Comparison of ENCODE assay signal across 8 cellular contexts in genomic region chr16:28879261-28879840, GRCh38. TPM values are rescaled to one million over a fixed set of nuclear protein-coding genes. Genes with fewer than 3 reads are reported as not detected.
DNase-seq lines count a peak whose midpoint lies in the region; ATAC-seq and TF ChIP-seq lines count a peak whose summit lies in the region.

No MANE protein-coding gene starts in this region.

- H2BK120ac ChIP-seq in IMR-90 (ENCODE audit: low read depth, low read length) = peak overlapping the region; percentile 4; the same call in 1 of the 2 replicates

- peaks cover 7% of the 10 kb centered on the region; the same call in 1 of the 2 replicates for H3K9me1 ChIP-seq in IMR-90 (ENCODE audit: insufficient read depth, low read length)

- no peaks in the 10 kb centered on the region for H3K9me3 ChIP-seq in IMR-90 (ENCODE audit: control insufficient read depth, insufficient read depth, low read length)
- no peaks in the 10 kb centered on the region for H3K9me3 ChIP-seq in mucosa of rectum (ENCODE audit: control insufficient read depth in 2 of 2, low read length in 2 of 2)

- H2BK20ac ChIP-seq in IMR-90 (ENCODE audit: low read depth, low read length) = no peak overlapping the region

- CTCF ChIA-PET in IMR-90 (lab: Yijun Ruan, JAX) = no interaction called here

- no TSS peak for BruUV-seq in IMR-90 (replicated peaks; lab: Mats Ljungman, UMichigan)

- H3K9me3 Mint-ChIP-seq in chondrocyte (ENCODE audit: low read depth) = no peaks in the 10 kb centered on the region

- peak overlapping the region; percentile 18 for H3K4ac ChIP-seq in IMR-90 (ENCODE audit: low read depth, low read length)

- H3K4me3 ChIP-seq in AG10803 (ENCODE audit: low read length) (peak overlapping the region; percentile 77), IMR-90 (ENCODE audit: insufficient read depth, low read depth, low read length) (peak overlapping the region; percentile 71), mucosa of rectum (ENCODE audit: low read length in 2 of 2) (peak overlapping the region; percentile 66 to 83)

- H3K4me1 Mint-ChIP-seq in chondrocyte (ENCODE audit: low read depth) = peaks cover 6% of the 10 kb centered on the region

- no peak for TF ChIP-seq POLR2A in IMR-90 (IDR thresholded peaks at IDR 0.05; ENCODE audit: low read depth, low read length)

- H3K9ac ChIP-seq in IMR-90 (ENCODE audit: low read depth, low read length) = peak overlapping the region; percentile 67
- H3K9ac ChIP-seq in mucosa of rectum (ENCODE audit: low read depth in 1 of 2, low read length in 2 of 2) = peak overlapping the region; percentile 69 to 70

- no peak overlapping the region for H4K5ac ChIP-seq in IMR-90 (ENCODE audit: low read depth, low read length)

- no peaks in the 10 kb centered on the region for H3K27me3 Mint-ChIP-seq in chondrocyte (ENCODE audit: low read depth)

- no peak overlapping the region for H2BK5ac ChIP-seq in IMR-90 (ENCODE audit: low read depth, low read length, poor library complexity, severe bottlenecking)

- H3K36me3 ChIP-seq in IMR-90 (ENCODE audit: control insufficient read depth, insufficient read depth, low read length) (peaks cover 3% of the 10 kb centered on the region; the same call in 1 of the 2 replicates), mucosa of rectum (ENCODE audit: control insufficient read depth in 2 of 2, insufficient read depth in 2 of 2, low read length in 2 of 2) (peaks cover 0 to 1% of the 10 kb centered on the region in 2 donors)

- H3K79me1 ChIP-seq in IMR-90 (ENCODE audit: low read depth in 1 of 2, low read length in 2 of 2) = peaks cover 4 to 13% of the 10 kb centered on the region in 2 experiments; a peak in 2 of 4 replicates

- H4K8ac ChIP-seq in IMR-90 (ENCODE audit: low read depth in 2 of 2, low read length in 2 of 2) = peak overlapping the region; percentile 79 to 83

- intact Hi-C loops in IMR-90 (cut with micrococcal nuclease) = no loop called here

- WGBS in IMR-90 (ENCODE audit: extremely low coverage in 2 of 2, insufficient read length in 1 of 2), 2 experiments = 0% methylated on average over 2 of the region's 27 CpGs; no CpG with 5 or more reads in 1 of the 2 experiments

- H2AK5ac ChIP-seq in IMR-90 (ENCODE audit: low read depth, low read length) = peak overlapping the region; percentile 25; the same call in 1 of the 2 replicates

- peak overlapping the region; percentile 51 for H3K27ac Mint-ChIP-seq in chondrocyte (ENCODE audit: unreplicated experiment)

- no peaks in the 10 kb centered on the region for H4K20me1 ChIP-seq in IMR-90 (ENCODE audit: insufficient read depth, low read length)

- H4K91ac ChIP-seq in IMR-90 (ENCODE audit: insufficient read depth, low read depth, low read length) = peak overlapping the region; percentile 66; the same call in 1 of the 2 replicates

- TF ChIP-seq CTCF in AG10803 (conservative IDR thresholded peaks at IDR 0.05; ENCODE audit: low read length) (no peak; the same call in 1 of the 2 replicates), IMR-90 (conservative IDR thresholded peaks at IDR 0.05; ENCODE audit: low read depth, low read length) (no peak), chondrocyte (IDR thresholded peaks at IDR 0.05) (no peak)

- peak overlapping the region; percentile 82; the same call in 1 of the 2 replicates for H3K56ac ChIP-seq in IMR-90 (ENCODE audit: extremely low read depth, insufficient read depth, low read length)

- dilution Hi-C loops in IMR-90 (cut with HindIII; ENCODE audit: low sequenced_read_pairs, unreplicated experiment) = no loop called here

- TF ChIP-seq RAD21 in IMR-90 (IDR thresholded peaks at IDR 0.05; ENCODE audit: low read length) = no peak

- H2BK15ac ChIP-seq in IMR-90 (ENCODE audit: low read depth, low read length) = no peak overlapping the region

- ATAC-seq in GM19372 (IDR thresholded peaks at IDR 0.05; ENCODE audit: low read depth, unreplicated experiment) = peak; percentile 19
- peak; percentile 78 for ATAC-seq in IMR-90 (ENCODE audit: low read depth)

- DNase-seq in AG10803 (ENCODE audit: low read depth) (no peak), IMR-90 (no peak), chondrocyte (ENCODE audit: low spot score) (no peak), mesenteric fat pad (ENCODE audit: low spot score) (no peak), HT-29 (ENCODE audit: low spot score) (no peak), GM03348 (ENCODE audit: low spot score) (no peak)

- H2AK9ac ChIP-seq in IMR-90 (replicated peaks; ENCODE audit: low read depth, low read length, poor library complexity) = peak overlapping the region; percentile 98

- H3K4me3 Mint-ChIP-seq in chondrocyte (ENCODE audit: unreplicated experiment) = peak overlapping the region; percentile 82

- in situ Hi-C loops in IMR-90 (cut with MboI; ENCODE audit: low sequenced_read_pairs) = loop anchor here (5.0 kb wide), 1 partner anchor 43 kb away; no protein-coding TSS in a partner anchor

- H3K18ac ChIP-seq in IMR-90 (ENCODE audit: low read depth, low read length) = no peak overlapping the region

- H3K4me2 ChIP-seq in IMR-90 (ENCODE audit: low read depth, low read length) = peak overlapping the region; percentile 89

- H3K27me3 ChIP-seq in IMR-90 (ENCODE audit: control insufficient read depth, insufficient read depth, low read length) (no peaks in the 10 kb centered on the region), mucosa of rectum (ENCODE audit: control insufficient read depth in 2 of 2, insufficient read depth in 2 of 2, low read length in 2 of 2) (peaks cover 0 to 2% of the 10 kb centered on the region in 2 donors)

- H3K4me1 ChIP-seq in IMR-90 (ENCODE audit: control insufficient read depth, insufficient read depth, low read length) (peaks cover 7% of the 10 kb centered on the region; the same call in 1 of the 2 replicates), mucosa of rectum (ENCODE audit: control insufficient read depth in 2 of 2, insufficient read depth in 2 of 2, low read length in 2 of 2) (peaks cover 8 to 9% of the 10 kb centered on the region in 2 donors)

- peak overlapping the region; percentile 95 for H2AFZ ChIP-seq in IMR-90 (replicated peaks; ENCODE audit: low read length, poor library complexity)

- H3K36me3 Mint-ChIP-seq in chondrocyte (ENCODE audit: low read depth) = no peaks in the 10 kb centered on the region

- POLR2A ChIA-PET in IMR-90 (lab: Charles Lee; ENCODE audit: unreplicated experiment) = no interaction called here

- peak overlapping the region; percentile 85 for H3K14ac ChIP-seq in IMR-90 (replicated peaks; ENCODE audit: low read depth, low read length)

- H3K27ac ChIP-seq in IMR-90 (ENCODE audit: insufficient read depth, low read length) (peak overlapping the region; percentile 28; the same call in 1 of the 2 replicates), mucosa of rectum (ENCODE audit: low read depth in 2 of 2, low read length in 2 of 2) (no peak overlapping the region)

- H3K23ac ChIP-seq in IMR-90 (ENCODE audit: low read depth, low read length) = peak overlapping the region; percentile 88

TF ChIP-seq in IMR-90, 13 proteins besides CTCF, POLR2A, EP300 and RAD21 (continues in another document):
- TF ChIP-seq ELK1 (IDR thresholded peaks at IDR 0.05; ENCODE audit: borderline replicate concordance, low read depth, low read length) = no peak
- TF ChIP-seq SMC3 (IDR thresholded peaks at IDR 0.05; ENCODE audit: low read depth, low read length) = no peak
- TF ChIP-seq RCOR1 (IDR thresholded peaks at IDR 0.05; ENCODE audit: insufficient replicate concordance, low read length) = no peak
- no peak for TF ChIP-seq MXI1 (IDR thresholded peaks at IDR 0.05; ENCODE audit: borderline replicate concordance, low read depth, low read length)

RNA-seq across cellular contexts. Expression of gene ATP2A1, which starts 1.1 kb away (rescaled TPM):
- under 0.01 TPM in 1 of 2 replicates, not detected in the other for total RNA-seq in IMR-90 (2012; rRNA removed)
- polyA plus RNA-seq in IMR-90 (2012; rRNA removed) = 0.56 and 0.63 TPM in 2 replicates
- 0.35 and 0.36 TPM in 2 replicates for polyA plus RNA-seq in IMR-90 (2012; cell fraction: cytosol; rRNA removed)
- polyA plus RNA-seq in IMR-90 (2012; cell fraction: nucleus; rRNA removed; ENCODE audit: low replicate concordance) = 6.0 and 9.8 TPM in 2 replicates
- total RNA-seq in chondrocyte = 0.31 to 1.8 TPM (median 0.42 TPM) in 3 replicates
- total RNA-seq in mesenteric fat pad = 0.48 TPM
- 0.83 and 2.6 TPM in 2 replicates for total RNA-seq in HT-29 (2014; rRNA removed; shearing (Covaris generic))

RNA-seq across cellular contexts. Expression of gene SH2B1, which starts 15.7 kb away (rescaled TPM):
- total RNA-seq in IMR-90 (2012; rRNA removed) = 3.9 and 4.7 TPM in 2 replicates
- polyA plus RNA-seq in IMR-90 (2012; rRNA removed) = 38.6 and 39.9 TPM in 2 replicates
- polyA plus RNA-seq in IMR-90 (2012; cell fraction: cytosol; rRNA removed) = 21.8 and 35.0 TPM in 2 replicates
- polyA plus RNA-seq in IMR-90 (2012; cell fraction: nucleus; rRNA removed; ENCODE audit: low replicate concordance) = 206 and 313 TPM in 2 replicates
- 36.4 to 48.1 TPM (median 38.1 TPM) in 3 replicates for total RNA-seq in chondrocyte
- 32.5 TPM for total RNA-seq in mesenteric fat pad
- 38.9 and 50.2 TPM in 2 replicates for total RNA-seq in HT-29 (2014; rRNA removed; shearing (Covaris generic))

RNA-seq across cellular contexts. Expression of gene TUFM, which starts 33.2 kb away (rescaled TPM):
- total RNA-seq in IMR-90 (2012; rRNA removed) (80.3 and 88.0 TPM in 2 replicates), chondrocyte (91.1 to 120 TPM (median 95.0 TPM) in 3 replicates), mesenteric fat pad (113 TPM)
- polyA plus RNA-seq in IMR-90 (2012; rRNA removed) = 126 and 131 TPM in 2 replicates
- 136 and 158 TPM in 2 replicates for polyA plus RNA-seq in IMR-90 (2012; cell fraction: cytosol; rRNA removed)
- 224 and 380 TPM in 2 replicates for polyA plus RNA-seq in IMR-90 (2012; cell fraction: nucleus; rRNA removed; ENCODE audit: low replicate concordance)
- 376 and 403 TPM in 2 replicates for total RNA-seq in HT-29 (2014; rRNA removed; shearing (Covaris generic))

RNA-seq across cellular contexts. Expression of gene RABEP2, which starts 45.7 kb away (rescaled TPM):
- total RNA-seq in IMR-90 (2012; rRNA removed) (12.2 and 14.4 TPM in 2 replicates), chondrocyte (20.1 to 24.6 TPM (median 22.4 TPM) in 3 replicates), mesenteric fat pad (7.5 TPM)
- 20.0 and 21.9 TPM in 2 replicates for polyA plus RNA-seq in IMR-90 (2012; rRNA removed)
- 30.5 and 31.9 TPM in 2 replicates for polyA plus RNA-seq in IMR-90 (2012; cell fraction: cytosol; rRNA removed)
- polyA plus RNA-seq in IMR-90 (2012; cell fraction: nucleus; rRNA removed; ENCODE audit: low replicate concordance) = 31.9 and 59.2 TPM in 2 replicates
- total RNA-seq in HT-29 (2014; rRNA removed; shearing (Covaris generic)) = 47.3 and 59.1 TPM in 2 replicates

RNA-seq across cellular contexts. Expression of gene CD19, which starts 52.4 kb away (rescaled TPM):
- not detected in 2 replicates for total RNA-seq in IMR-90 (2012; rRNA removed)
- not detected in 2 replicates for polyA plus RNA-seq in IMR-90 (2012; rRNA removed)
- not detected in 2 replicates for polyA plus RNA-seq in IMR-90 (2012; cell fraction: cytosol; rRNA removed)
- polyA plus RNA-seq in IMR-90 (2012; cell fraction: nucleus; rRNA removed; ENCODE audit: low replicate concordance) = not detected in 2 replicates
- not detected in 3 replicates for total RNA-seq in chondrocyte
- 0.67 TPM for total RNA-seq in mesenteric fat pad
- not detected in 2 replicates for total RNA-seq in HT-29 (2014; rRNA removed; shearing (Covaris generic))
